ENCODE assay signal across 27 cellular contexts in the genomic region with DNA sequence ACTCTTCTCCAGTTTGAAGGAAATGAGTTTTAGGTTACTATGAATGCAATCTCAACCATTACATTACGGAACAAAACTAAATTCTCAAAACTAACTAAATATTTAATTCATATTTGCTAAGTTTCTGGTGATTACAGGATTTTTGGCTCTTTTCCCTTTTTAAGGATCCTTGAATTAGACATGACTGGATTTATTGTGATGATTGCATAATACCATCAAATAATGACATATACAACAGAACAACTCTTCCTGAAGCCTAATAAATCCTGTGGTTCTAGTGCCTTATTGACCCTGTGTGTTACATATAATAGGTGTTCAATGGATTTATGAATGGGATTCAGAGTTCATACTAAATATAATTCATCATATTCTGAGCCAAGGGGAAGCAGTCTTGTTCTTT.
"Had no signal": no experiment of that assay in that cellular context is flagged by ENCODE, and none has a peak within 500 bp of the region (broad histone marks: within the 10 kb centered on the region; RNA-seq: fewer than 3 reads in every experiment).

No MANE protein-coding gene starts in this region.

- H3K4me3 ChIP-seq: stomach, suprapubic skin, testis, thoracic aorta, thyroid gland, tibial artery, tibial nerve, transverse colon, upper lobe of left lung, upper lobe of right lung, uterus, vagina had no signal

- H3K27ac ChIP-seq: stomach, suprapubic skin, testis, thoracic aorta, thyroid gland, tibial artery, tibial nerve, transverse colon, upper lobe of left lung, upper lobe of right lung, uterus, vagina had no signal

- H3K36me3 ChIP-seq: stomach, thoracic aorta, thyroid gland, tibial artery, transverse colon, upper lobe of left lung, upper lobe of right lung, uterus, vagina had no signal

- DNase-seq: stimulated activated CD4-positive, alpha-beta T cell treated with anti-CD3 and anti-CD28 coated beads, Interleukin-2, amount 100 ng/mL, for 48 hours; stimulated activated CD4-positive, alpha-beta T cell treated with anti-CD3 and anti-CD28 coated beads, Interleukin-4, amount 100 ng/mL, for 1 hour; stimulated activated CD4-positive, alpha-beta T cell treated with anti-CD3 and anti-CD28 coated beads, Interleukin-4, amount 100 ng/mL, for 24 hours; stimulated activated CD4-positive, alpha-beta T cell treated with anti-CD3 and anti-CD28 coated beads, Interleukin-4, amount 100 ng/mL, for 4 hours; stimulated activated CD8-positive, alpha-beta memory T cell treated with anti-CD3 and anti-CD28 coated beads, Interleukin-4, amount 100 ng/mL, for 48 hours; stimulated activated naive B cell treated with anti-CD40 and anti-IgM and Interleukin-4, amounts not matched to agents 10 μg/mL and 1 μg/mL and 100 μg/mL, for 72 hours; stimulated activated naive CD4-positive, alpha-beta T cell; stimulated activated naive CD4-positive, alpha-beta T cell treated with Interleukin-2 at 50 U/mL for 16 hours; stimulated activated naive CD8-positive, alpha-beta T cell treated with anti-CD3 and anti-CD28 coated beads, Interleukin-15, amount 100 ng/mL, for 72 hours; stimulated activated naive CD8-positive, alpha-beta T cell treated with anti-CD3 and anti-CD28 coated beads, Interleukin-15, Interleukin-2, amounts not matched to agents 100 U/mL and 50 U/mL, for 24 hours; stomach; substantia nigra; testis; thyroid gland; tibial artery; transverse colon; trophoblast cell; upper lobe of left lung; upper lobe of right lung; uterus had no signal

- H3K9me3 ChIP-seq: stomach, suprapubic skin, testis, thoracic aorta, thyroid gland, tibial artery, transverse colon, upper lobe of left lung, upper lobe of right lung, uterus, vagina had no signal

- H3K27me3 ChIP-seq: stomach, suprapubic skin, testis, thyroid gland, tibial artery, tibial nerve, transverse colon, upper lobe of left lung, upper lobe of right lung, uterus, vagina had no signal

- ATAC-seq: stimulated activated effector memory CD8-positive, alpha-beta T cell treated with anti-CD3 and anti-CD28 coated beads, Interleukin-12 subunit alpha, Interleukin-12 subunit beta, amount 100 ng/mL, for 72 hours; stimulated activated memory B cell treated with anti-CD40 and anti-IgM and Interleukin-4, amounts not matched to agents 10 μg/mL and 1 μg/mL and 100 μg/mL, for 72 hours; stimulated activated naive B cell treated with anti-CD40 and anti-IgM and Interleukin-4, amounts not matched to agents 10 μg/mL and 1 μg/mL and 100 μg/mL, for 72 hours; stimulated activated naive CD8-positive, alpha-beta T cell treated with anti-CD3 and anti-CD28 coated beads, Interleukin-15, amount 100 ng/mL, for 72 hours; stimulated activated naive CD8-positive, alpha-beta T cell treated with anti-CD3 and anti-CD28 coated beads, Interleukin-15, Interleukin-2, amounts not matched to agents 100 U/mL and 50 U/mL, for 24 hours; upper lobe of right lung had no signal

- H3K4me1 ChIP-seq: stomach, suprapubic skin, testis, thyroid gland, tibial artery, transverse colon, upper lobe of left lung, upper lobe of right lung, uterus, vagina had no signal

- FAIRE-seq: urothelium cell line had no signal
